ENCODE assay signal across 16 cellular contexts in genomic region chr2:191724015-191724414, GRCh38. TPM values are rescaled to one million over a fixed set of nuclear protein-coding genes. Genes with fewer than 3 reads are reported as not detected.
DNase-seq lines count a peak whose midpoint lies in the region; ATAC-seq, FAIRE-seq and TF ChIP-seq lines count a peak whose summit lies in the region.
"Had no signal": no experiment of that assay in that cellular context is flagged by ENCODE, and none has a peak within 500 bp of the region (broad histone marks: within the 10 kb centered on the region; RNA-seq: fewer than 3 reads in every experiment).

No MANE protein-coding gene starts in this region.

- no peak overlapping the region for H3K27ac Mint-ChIP-seq in WTC11
- H3K27ac Mint-ChIP-seq: activated CD4-positive, alpha-beta T cell treated with anti-CD3 and anti-CD28 coated beads, Interleukin-2, amount 10 ng/mL, durations not matched to agents 24 days and 14 days; T-cell had no signal

- H3K27me3 Mint-ChIP-seq in WTC11 (ENCODE audit: low read depth) = no peaks in the 10 kb centered on the region

- POLR2A ChIA-PET in WTC11 (lab: Charles Lee) = no interaction called here

- peaks cover 16% of the 10 kb centered on the region for H3K4me1 Mint-ChIP-seq in WTC11
- H3K4me1 Mint-ChIP-seq: T-cell had no signal

- peak; percentile 6 for FAIRE-seq in H54 (lab: Jason Lieb, UNC)

- ATAC-seq in HG03378 (IDR thresholded peaks at IDR 0.05; ENCODE audit: unreplicated experiment) = peak; percentile 83
- no peak for ATAC-seq in WTC11
- ATAC-seq in left lobe of liver = no peak
- ATAC-seq: Panc1, T-cell had no signal

- no peaks in the 10 kb centered on the region for H3K36me3 Mint-ChIP-seq in WTC11
- H3K36me3 Mint-ChIP-seq: T-cell had no signal

- no peak for TF ChIP-seq POLR2A in H54 (IDR thresholded peaks at IDR 0.05; ENCODE audit: low read depth, low read length)

- no peak overlapping the region for H3K4me3 Mint-ChIP-seq in WTC11
- H3K4me3 Mint-ChIP-seq: activated CD4-positive, alpha-beta T cell treated with anti-CD3 and anti-CD28 coated beads, Interleukin-2, amount 10 ng/mL, durations not matched to agents 24 days and 14 days; T-cell had no signal

- no peak for TF ChIP-seq CTCF in WTC11 (IDR thresholded peaks at IDR 0.05)

- no peaks in the 10 kb centered on the region for H3K9me3 Mint-ChIP-seq in WTC11
- H3K9me3 Mint-ChIP-seq: activated CD4-positive, alpha-beta T cell treated with anti-CD3 and anti-CD28 coated beads, Interleukin-2, amount 10 ng/mL, durations not matched to agents 24 days and 14 days; T-cell had no signal

- CTCF ChIA-PET in WTC11 (lab: Charles Lee) = no interaction called here

- peak; percentile 64 for DNase-seq in DMS53 (lab: John Stamatoyannopoulos, UW)
- no peak for DNase-seq in DMS53 treated with DMSO at 0.1 percent for 48 hours (lab: John Stamatoyannopoulos, UW; ENCODE audit: unreplicated experiment)
- DNase-seq in H54 (ENCODE audit: insufficient read length, low spot score) = no peak
- peak; percentile 3 for DNase-seq in germinal center (ENCODE audit: low spot score)
- no peak for DNase-seq in NCI-H226
- DNase-seq in WTC11 (ENCODE audit: low spot score) = no peak
- DNase-seq in left lobe of liver (ENCODE audit: low spot score) = no peak
- DNase-seq: 8988T; activated CD4-positive, alpha-beta T cell treated with anti-CD3 and anti-CD28 coated beads, Interleukin-2, amount 10 ng/mL, durations not matched to agents 24 days and 14 days; anterior cingulate cortex; COR-L47; spleen; T-cell; transverse colon had no signal

TF ChIP-seq in WTC11, 78 proteins besides CTCF, POLR2A, EP300 and RAD21:
- TF ChIP-seq ZNF219 (CRISPR knock-in tag; IDR thresholded peaks at IDR 0.05; ENCODE audit: borderline replicate concordance) (no peak), ZMAT4 (CRISPR knock-in tag; IDR thresholded peaks at IDR 0.05) (no peak), ZNF281 (CRISPR knock-in tag; IDR thresholded peaks at IDR 0.05) (no peak), KAT7 (CRISPR knock-in tag; IDR thresholded peaks at IDR 0.05; ENCODE audit: borderline replicate concordance) (no peak)

RNA-seq across cellular contexts. Expression of gene NABP1, which starts 46.1 kb away (rescaled TPM):
- total RNA-seq in WTC11 (2021) (5.2 to 6.3 TPM (median 5.8 TPM) in 3 replicates), left lobe of liver (5.9 TPM)

Comparison
In these comparisons a context has a peak if more than half of its experiments do, and no peak if none do; other contexts are left out.
1. DNase-seq: peak in DMS53 (single experiment) and germinal center (single experiment); none in DMS53 treated with DMSO at 0.1 percent for 48 hours (single experiment), H54 (single experiment), NCI-H226 (single experiment), WTC11 (single experiment) and left lobe of liver (single experiment).